Comparison of ENCODE assay signal across 15 cellular contexts in the genomic region with DNA sequence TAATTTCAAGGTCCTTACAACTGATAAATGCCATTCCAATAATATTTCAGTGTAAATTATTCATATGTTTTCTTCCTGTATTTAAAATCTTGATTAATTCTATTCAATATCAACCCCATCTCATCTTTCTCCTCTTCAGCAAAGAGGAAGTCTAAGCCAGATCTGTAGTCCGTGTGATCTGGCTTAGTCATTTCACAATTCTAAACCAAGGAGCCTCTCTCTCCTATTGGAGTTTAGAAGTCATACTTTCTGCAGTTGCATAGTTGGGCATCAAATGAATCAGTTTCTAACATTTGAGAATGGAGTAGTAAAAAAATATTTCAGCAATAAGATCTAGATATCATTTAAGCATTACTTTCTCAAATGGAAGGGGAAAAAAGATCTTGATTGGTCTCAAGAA.
"Had no signal": no experiment of that assay in that cellular context is flagged by ENCODE, and none has a peak within 500 bp of the region (broad histone marks: within the 10 kb centered on the region; RNA-seq: fewer than 3 reads in every experiment).

No MANE protein-coding gene starts in this region.

- H3K4me1 ChIP-seq: left lung, thyroid gland had no signal

- H3K9me3 ChIP-seq: left lung, thyroid gland had no signal

- DNase-seq: activated naive CD4-positive, alpha-beta T cell treated with Interleukin-2 at 50 U/mL for 16 hours; activated T-cell treated with anti-CD3 and anti-CD28 coated beads for 4 hours; aorta; cerebellar nuclear complex; hippocampal formation; kidney; left lung; mammary epithelial cell; naive thymus-derived CD4-positive, alpha-beta T cell; stimulated activated CD4-positive, alpha-beta T cell treated with anti-CD3 and anti-CD28 coated beads, Interleukin-2, amount 100 ng/mL, for 48 hours; T-helper 17 cell; thyroid gland had no signal

- FAIRE-seq: kidney, urothelium cell line had no signal

- H3K4me3 ChIP-seq: left lung, thyroid gland had no signal

- ATAC-seq: left lung; naive thymus-derived CD4-positive, alpha-beta T cell; stimulated activated memory B cell treated with anti-CD40 and anti-IgM and Interleukin-4, amounts not matched to agents 10 μg/mL and 1 μg/mL and 100 μg/mL, for 72 hours; T-helper 17 cell had no signal

- H3K27me3 ChIP-seq: left lung, thyroid gland had no signal

- H3K36me3 ChIP-seq: left lung, thyroid gland had no signal

- H3K27ac ChIP-seq: epithelial cell of prostate, left lung, thyroid gland had no signal
